ENCODE assay signal across 21 cellular contexts in the genomic region with DNA sequence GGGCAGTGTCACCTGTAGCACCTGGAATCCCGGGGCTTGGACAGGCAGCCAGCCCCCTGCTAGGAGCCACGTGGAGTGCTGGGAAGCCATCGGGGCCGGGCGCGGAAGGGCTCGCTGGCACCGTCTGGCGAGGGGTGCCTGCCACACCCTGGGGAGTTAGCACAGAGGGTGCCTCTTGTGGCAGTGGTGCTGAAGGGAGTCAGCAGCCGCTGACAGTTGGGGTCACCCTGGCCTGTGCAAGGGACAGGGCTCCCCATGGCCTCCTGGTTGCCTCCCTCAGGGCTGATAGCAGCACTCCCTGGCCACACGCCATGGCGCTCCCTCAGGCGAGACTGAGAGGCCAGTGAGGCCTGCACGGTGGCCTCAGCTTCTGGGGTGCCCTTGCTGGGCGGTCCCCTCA. TPM values are rescaled to one million over a fixed set of nuclear protein-coding genes. Genes with fewer than 3 reads are reported as not detected.
DNase-seq lines count a peak whose midpoint lies in the region; ATAC-seq, FAIRE-seq and TF ChIP-seq lines count a peak whose summit lies in the region.
"Had no signal": no experiment of that assay in that cellular context is flagged by ENCODE, and none has a peak within 500 bp of the region (broad histone marks: within the 10 kb centered on the region; RNA-seq: fewer than 3 reads in every experiment).

No MANE protein-coding gene starts in this region.

- H3K4me1 ChIP-seq in mucosa of descending colon (ENCODE audit: low read depth) (no peaks in the 10 kb centered on the region), small intestine (ENCODE audit: control insufficient read depth in 2 of 2, insufficient read depth in 1 of 2, low read depth in 1 of 2, low read length in 1 of 2) (no peaks in the 10 kb centered on the region)
- H3K4me1 ChIP-seq in effector memory CD4-positive, alpha-beta T cell (ENCODE audit: control insufficient read depth, insufficient read depth, low read length, poor library complexity, severe bottlenecking) = no peaks in the 10 kb centered on the region

- FAIRE-seq in small intestine (lab: Jason Lieb, UNC) = no peak

- H3K27me3 ChIP-seq in small intestine (ENCODE audit: control insufficient read depth in 2 of 2, insufficient read depth in 2 of 2, low read length in 2 of 2) = no peaks in the 10 kb centered on the region
- no peaks in the 10 kb centered on the region for H3K27me3 ChIP-seq in effector memory CD4-positive, alpha-beta T cell (replicated peaks; ENCODE audit: control insufficient read depth, insufficient read depth, low read length, poor library complexity, severe bottlenecking)

- H3K27me3 Mint-ChIP-seq in T-helper 17 cell = no peaks in the 10 kb centered on the region
- H3K27me3 Mint-ChIP-seq: B cell had no signal

- peaks cover 4% of the 10 kb centered on the region for H3K36me3 ChIP-seq in mucosa of descending colon (ENCODE audit: low read depth)
- peaks cover 18 to 24% of the 10 kb centered on the region in 2 donors for H3K36me3 ChIP-seq in small intestine (ENCODE audit: control insufficient read depth in 2 of 2, insufficient read depth in 2 of 2, low read length in 2 of 2)
- H3K36me3 ChIP-seq in effector memory CD4-positive, alpha-beta T cell (ENCODE audit: control insufficient read depth, insufficient read depth, low read length) = peaks cover 36% of the 10 kb centered on the region

- DNase-seq in GM13976 (ENCODE audit: low spot score) (peak; percentile 28), T-helper 17 cell (no peak), mucosa of descending colon (no peak), small intestine (no peak)
- DNase-seq in effector memory CD4-positive, alpha-beta T cell = no peak
- DNase-seq: CD8-positive, alpha-beta T cell; DMS79 treated with DMSO at 0.1 percent for 48 hours; HFFc6; KBM-7; NCI-H1436; NCI-H2029 treated with DMSO at 0.1 percent for 48 hours; NCI-H2171 treated with DMSO at 0.1 percent for 48 hours; NCI-H774; PC-3 had no signal

- in situ Hi-C loops in GM13976 (cut with MboI; ENCODE audit: low sequenced_read_pairs, unreplicated experiment) = no loop called here

- TF ChIP-seq CTCF in GM13976 (IDR thresholded peaks at IDR 0.05; ENCODE audit: borderline replicate concordance, control extremely low read depth, extremely low read depth, insufficient read depth, missing control alignments) = no peak
- no peak for TF ChIP-seq CTCF in mucosa of descending colon (IDR thresholded peaks at IDR 0.05)

- H3K4me3 ChIP-seq in mucosa of descending colon (no peak overlapping the region), small intestine (ENCODE audit: low read depth in 1 of 2, low read length in 2 of 2) (no peak overlapping the region)
- no peak overlapping the region for H3K4me3 ChIP-seq in effector memory CD4-positive, alpha-beta T cell (ENCODE audit: insufficient read depth, low read depth, low read length, poor library complexity, severe bottlenecking)

- no peak for ATAC-seq in T-helper 17 cell
- peak; percentile 10 for ATAC-seq in mucosa of descending colon
- no peak for ATAC-seq in GM19455 (IDR thresholded peaks at IDR 0.05; ENCODE audit: unreplicated experiment)
- ATAC-seq: CD8-positive, alpha-beta T cell; PC-3 had no signal

- H3K27ac Mint-ChIP-seq in T-helper 17 cell = peak overlapping the region; percentile 51
- H3K27ac Mint-ChIP-seq: B cell; CD8-positive, alpha-beta T cell; HFFc6 had no signal

- no peak overlapping the region for H3K4me3 Mint-ChIP-seq in T-helper 17 cell
- H3K4me3 Mint-ChIP-seq: B cell; CD8-positive, alpha-beta T cell; HFFc6 had no signal

- H3K9me3 ChIP-seq in T-helper 17 cell (ENCODE audit: control insufficient read depth, low read length, poor library complexity, severe bottlenecking) = no peaks in the 10 kb centered on the region
- H3K9me3 ChIP-seq in mucosa of descending colon = peaks cover 4% of the 10 kb centered on the region
- no peaks in the 10 kb centered on the region for H3K9me3 ChIP-seq in small intestine (ENCODE audit: control insufficient read depth, low read depth)
- no peaks in the 10 kb centered on the region for H3K9me3 ChIP-seq in effector memory CD4-positive, alpha-beta T cell (ENCODE audit: control insufficient read depth, low read length)

- H3K27ac ChIP-seq in small intestine (ENCODE audit: low read depth in 1 of 2, low read length in 1 of 2) = no peak overlapping the region
- no peak overlapping the region for H3K27ac ChIP-seq in effector memory CD4-positive, alpha-beta T cell (ENCODE audit: insufficient read depth, low read length, poor library complexity, severe bottlenecking)
- H3K27ac ChIP-seq: RWPE1 had no signal

- WGBS in small intestine, 3 donors = 91 to 97% (median 97%) methylated on average over 13 to 15 of the region's 15 CpGs

- intact Hi-C loops in mucosa of descending colon (cut with DNase I, micrococcal nuclease) = no loop called here

- H3K36me3 Mint-ChIP-seq in T-helper 17 cell (ENCODE audit: low read depth) = peaks cover 2% of the 10 kb centered on the region

- no peaks in the 10 kb centered on the region for H3K4me1 Mint-ChIP-seq in T-helper 17 cell
- H3K4me1 Mint-ChIP-seq: B cell had no signal

RNA-seq across cellular contexts. Expression of a gene that starts 13.9 kb away (rescaled TPM):
- total RNA-seq in T-helper 17 cell = 10 to 100 TPM; 28.0 to 32.6 TPM
- total RNA-seq in mucosa of descending colon = 10 to 100 TPM; 52.2 to 88.6 (median 63.0) TPM
- polyA plus RNA-seq in small intestine = 10 to 100 TPM; 19.6 to 35.1 (median 31.9) TPM

RNA-seq across cellular contexts. Expression of a gene that starts 18.7 kb away (rescaled TPM):
- total RNA-seq in T-helper 17 cell (10 to 100 TPM; 50.2 to 60.8 TPM), mucosa of descending colon (10 to 100 TPM; 24.6 to 52.3 (median 35.1) TPM)
- 10 to 100 TPM; 20.3 to 44.1 (median 26.8) TPM for polyA plus RNA-seq in small intestine

RNA-seq across cellular contexts. Expression of a gene that starts 33.9 kb away (rescaled TPM):
- total RNA-seq in T-helper 17 cell (10 to 100 TPM; 11.9 TPM), mucosa of descending colon (10 to 100 TPM; 17.9 to 31.0 (median 19.7) TPM)
- 10 to 100 TPM; 14.3 to 59.3 (median 15.4) TPM for polyA plus RNA-seq in small intestine

RNA-seq across cellular contexts. Expression of a gene that starts 56.1 kb away (rescaled TPM):
- total RNA-seq in T-helper 17 cell = 1 to 10 TPM; 2.2 to 2.4 TPM
- 10 to 100 TPM; 15.1 to 46.5 (median 42.4) TPM for total RNA-seq in mucosa of descending colon
- polyA plus RNA-seq in small intestine = under 1 TPM in 1 of 3 donors, not detected in 2; 0.04 TPM
- total RNA-seq: B cell, G401, H4, PC-3, SK-MEL-5 had no signal
- polyA plus RNA-seq: AG04450 had no signal
